19 cellular contexts compared by ENCODE assay signal in genomic region chr9:129801504-129801903, GRCh38. TPM values are rescaled to one million over a fixed set of nuclear protein-coding genes. Genes with fewer than 3 reads are reported as not detected.
DNase-seq lines count a peak whose midpoint lies in the region; ATAC-seq and TF ChIP-seq lines count a peak whose summit lies in the region.
"Had no signal": no experiment of that assay in that cellular context is flagged by ENCODE, and none has a peak within 500 bp of the region (broad histone marks: within the 10 kb centered on the region; RNA-seq: fewer than 3 reads in every experiment).

No MANE protein-coding gene starts in this region.

- no peak for DNase-seq in CD4-positive, alpha-beta memory T cell
- DNase-seq in DND-41 (no peak), GDM1 (lab: John Stamatoyannopoulos, UW) (no peak), NCI-H1048 (lab: John Stamatoyannopoulos, UW) (no peak)
- no peak for DNase-seq in activated T-helper 2 cell treated with anti-CD3 and anti-CD28 coated beads, Interferon-gamma antibody, Interleukin-2, Interleukin-4, amounts not matched to agents 10 μg/mL and 5 μg/mL and 100 μg/mL, durations not matched to agents 14 hours and 24 hours and 36 hours (ENCODE audit: low spot score)
- no peak for DNase-seq in naive thymus-derived CD8-positive, alpha-beta T cell
- DNase-seq: activated CD4-positive, alpha-beta T cell treated with anti-CD3 and anti-CD28 coated beads for 48 hours; activated gamma-delta T cell; effector CD4-positive, alpha-beta T cell; left cardiac atrium; MV-4-11; NCI-H69; SIG-M5; small intestine; transverse colon had no signal

- H3K4me2 ChIP-seq in DND-41 (ENCODE audit: insufficient read depth, low read length) = no peak overlapping the region
- H3K4me2 ChIP-seq: BLaER1 had no signal

- no peak overlapping the region for H3K9ac ChIP-seq in DND-41 (ENCODE audit: low read depth, low read length)
- H3K9ac ChIP-seq: BLaER1 had no signal

- peaks cover 11% of the 10 kb centered on the region; the same call in 1 of the 2 replicates for H4K20me1 ChIP-seq in DND-41 (ENCODE audit: insufficient read depth, low read length)

- peaks cover under 1% of the 10 kb centered on the region for H3K36me3 ChIP-seq in CD4-positive, alpha-beta memory T cell (ENCODE audit: insufficient read depth, low read length)
- peaks cover 14% of the 10 kb centered on the region for H3K36me3 ChIP-seq in DND-41 (ENCODE audit: insufficient read depth, low read length)
- H3K36me3 ChIP-seq: transverse colon had no signal

- H3K9me3 ChIP-seq in CD4-positive, alpha-beta memory T cell (ENCODE audit: control insufficient read depth in 1 of 2, low read length in 2 of 2) = no peaks in the 10 kb centered on the region
- H3K9me3 ChIP-seq in DND-41 (ENCODE audit: insufficient read depth, low read length, severe bottlenecking) = no peaks in the 10 kb centered on the region
- H3K9me3 ChIP-seq: BLaER1, transverse colon had no signal

- H3K4me3 Mint-ChIP-seq in CD4-positive, alpha-beta memory T cell = peak overlapping the region; percentile 46 to 69 (median 58)
- peak overlapping the region; percentile 60 for H3K4me3 Mint-ChIP-seq in activated T-helper 2 cell treated with anti-CD3 and anti-CD28 coated beads, Interferon-gamma antibody, Interleukin-2, Interleukin-4, amounts not matched to agents 10 μg/mL and 5 μg/mL and 100 μg/mL, durations not matched to agents 14 hours and 24 hours and 36 hours (ENCODE audit: low read depth)
- peak overlapping the region in 9 of 10 donors; percentile 45 to 95 (median 69) for H3K4me3 Mint-ChIP-seq in naive thymus-derived CD8-positive, alpha-beta T cell

- H3K27me3 Mint-ChIP-seq in CD4-positive, alpha-beta memory T cell = no peaks in the 10 kb centered on the region
- no peaks in the 10 kb centered on the region for H3K27me3 Mint-ChIP-seq in activated T-helper 2 cell treated with anti-CD3 and anti-CD28 coated beads, Interferon-gamma antibody, Interleukin-2, Interleukin-4, amounts not matched to agents 10 μg/mL and 5 μg/mL and 100 μg/mL, durations not matched to agents 14 hours and 24 hours and 36 hours (ENCODE audit: low read depth)
- H3K27me3 Mint-ChIP-seq in naive thymus-derived CD8-positive, alpha-beta T cell = no peaks in the 10 kb centered on the region
- H3K27me3 Mint-ChIP-seq: progenitor cell of endocrine pancreas had no signal

- H3K27me3 ChIP-seq in CD4-positive, alpha-beta memory T cell (ENCODE audit: insufficient read depth, low read length) = no peaks in the 10 kb centered on the region
- H3K27me3 ChIP-seq in DND-41 (ENCODE audit: insufficient read depth, low read length, poor library complexity) = no peaks in the 10 kb centered on the region
- H3K27me3 ChIP-seq: BLaER1, transverse colon had no signal

- TF ChIP-seq CTCF in DND-41 (IDR thresholded peaks at IDR 0.05; ENCODE audit: borderline replicate concordance, extremely low read depth, low read length, poor library complexity, severe bottlenecking) = no peak

- H3K4me1 ChIP-seq in CD4-positive, alpha-beta memory T cell (ENCODE audit: insufficient read depth, low read length) = peaks cover 25% of the 10 kb centered on the region
- H3K4me1 ChIP-seq in DND-41 (ENCODE audit: insufficient read depth, low read length) = peaks cover 10% of the 10 kb centered on the region

- intact Hi-C loops in CD4-positive, alpha-beta memory T cell (cut with micrococcal nuclease) = no loop called here
- intact Hi-C loops in activated T-helper 2 cell treated with anti-CD3 and anti-CD28 coated beads, Interferon-gamma antibody, Interleukin-2, Interleukin-4, amounts not matched to agents 10 μg/mL and 5 μg/mL and 100 μg/mL, durations not matched to agents 14 hours and 24 hours and 36 hours (cut with micrococcal nuclease) = no loop called here

- H2AFZ ChIP-seq in DND-41 (ENCODE audit: low read depth, low read length) = peak overlapping the region; percentile 22; the same call in 1 of the 2 replicates

- ATAC-seq in DND-41 (ENCODE audit: insufficient read depth, low read depth) (no peak), HG03442 (IDR thresholded peaks at IDR 0.05; ENCODE audit: unreplicated experiment) (no peak)
- ATAC-seq in naive thymus-derived CD8-positive, alpha-beta T cell = no peak
- ATAC-seq: left cardiac atrium had no signal

- POLR2A ChIA-PET in CD4-positive, alpha-beta memory T cell (lab: Charles Lee; ENCODE audit: partially characterized antibody) = no interaction called here
- POLR2A ChIA-PET in naive thymus-derived CD8-positive, alpha-beta T cell (lab: Charles Lee) = interaction anchor here (0.6 to 2.9 kb wide), 3 partner anchors 33 to 972 kb away, joined by 3 to 7 read pairs (median 7); partner anchors contain the start of genes C9orf78, SPOUT1 and USP20

- H3K27ac Mint-ChIP-seq in CD4-positive, alpha-beta memory T cell = peak overlapping the region in 4 of 7 donors; percentile 42 to 84 (median 68)
- peak overlapping the region; percentile 11 for H3K27ac Mint-ChIP-seq in activated T-helper 2 cell treated with anti-CD3 and anti-CD28 coated beads, Interferon-gamma antibody, Interleukin-2, Interleukin-4, amounts not matched to agents 10 μg/mL and 5 μg/mL and 100 μg/mL, durations not matched to agents 14 hours and 24 hours and 36 hours
- H3K27ac Mint-ChIP-seq in naive thymus-derived CD8-positive, alpha-beta T cell = peak overlapping the region in 8 of 10 donors; percentile 13 to 79 (median 54)
- H3K27ac Mint-ChIP-seq: progenitor cell of endocrine pancreas had no signal

- peaks cover 23% of the 10 kb centered on the region for H3K79me2 ChIP-seq in DND-41 (ENCODE audit: insufficient read depth, low read length)

- peaks cover 10 to 18% of the 10 kb centered on the region in 2 donors for H3K36me3 Mint-ChIP-seq in CD4-positive, alpha-beta memory T cell
- H3K36me3 Mint-ChIP-seq in activated T-helper 2 cell treated with anti-CD3 and anti-CD28 coated beads, Interferon-gamma antibody, Interleukin-2, Interleukin-4, amounts not matched to agents 10 μg/mL and 5 μg/mL and 100 μg/mL, durations not matched to agents 14 hours and 24 hours and 36 hours (ENCODE audit: low read depth) = peaks cover 21% of the 10 kb centered on the region
- H3K36me3 Mint-ChIP-seq in naive thymus-derived CD8-positive, alpha-beta T cell = peaks cover 0 to 10% (median 0%) of the 10 kb centered on the region in 3 donors

- H3K4me3 ChIP-seq in CD4-positive, alpha-beta memory T cell (ENCODE audit: low read length in 2 of 2) = no peak overlapping the region
- H3K4me3 ChIP-seq in DND-41 (ENCODE audit: low read depth in 1 of 2, low read length in 2 of 2) = no peak overlapping the region
- H3K4me3 ChIP-seq: BLaER1, transverse colon had no signal

- peaks cover 14 to 24% (median 18%) of the 10 kb centered on the region in 4 donors for H3K4me1 Mint-ChIP-seq in CD4-positive, alpha-beta memory T cell
- H3K4me1 Mint-ChIP-seq in activated T-helper 2 cell treated with anti-CD3 and anti-CD28 coated beads, Interferon-gamma antibody, Interleukin-2, Interleukin-4, amounts not matched to agents 10 μg/mL and 5 μg/mL and 100 μg/mL, durations not matched to agents 14 hours and 24 hours and 36 hours (ENCODE audit: low read depth) = peaks cover 17% of the 10 kb centered on the region
- H3K4me1 Mint-ChIP-seq in naive thymus-derived CD8-positive, alpha-beta T cell = peaks cover 6 to 29% (median 23%) of the 10 kb centered on the region in 4 donors

- CTCF ChIA-PET in CD4-positive, alpha-beta memory T cell (lab: Charles Lee; ENCODE audit: partially characterized antibody) = interaction anchor here (1.1 to 1.6 kb wide), 3 partner anchors 11 to 84 kb away, joined by 3 to 4 read pairs (median 3); no protein-coding TSS in a partner anchor

- H3K9me3 Mint-ChIP-seq in CD4-positive, alpha-beta memory T cell = no peaks in the 10 kb centered on the region
- no peaks in the 10 kb centered on the region for H3K9me3 Mint-ChIP-seq in activated T-helper 2 cell treated with anti-CD3 and anti-CD28 coated beads, Interferon-gamma antibody, Interleukin-2, Interleukin-4, amounts not matched to agents 10 μg/mL and 5 μg/mL and 100 μg/mL, durations not matched to agents 14 hours and 24 hours and 36 hours
- no peaks in the 10 kb centered on the region for H3K9me3 Mint-ChIP-seq in naive thymus-derived CD8-positive, alpha-beta T cell

- no peak overlapping the region for H3K27ac ChIP-seq in CD4-positive, alpha-beta memory T cell (ENCODE audit: low read depth, low read length)
- no peak overlapping the region for H3K27ac ChIP-seq in DND-41 (ENCODE audit: low read length)
- H3K27ac ChIP-seq: BLaER1, transverse colon had no signal

RNA-seq across cellular contexts. Expression of gene TOR1B, which starts 1.5 kb away (rescaled TPM):
- total RNA-seq in CD4-positive, alpha-beta memory T cell = 10 to 100 TPM; 29.5 to 33.0 TPM
- 10 to 100 TPM; 17.5 to 24.4 TPM for polyA plus RNA-seq in CD4-positive, alpha-beta memory T cell
- total RNA-seq in activated T-helper 2 cell treated with anti-CD3 and anti-CD28 coated beads, Interferon-gamma antibody, Interleukin-2, Interleukin-4, amounts not matched to agents 10 μg/mL and 5 μg/mL and 100 μg/mL, durations not matched to agents 14 hours and 24 hours and 36 hours = 23.9 and 25.2 TPM in 2 replicates
- 10 to 100 TPM; 27.1 to 27.8 TPM for total RNA-seq in naive thymus-derived CD8-positive, alpha-beta T cell
- 10 to 100 TPM; 12.3 to 20.2 (median 13.3) TPM for polyA plus RNA-seq in naive thymus-derived CD8-positive, alpha-beta T cell

RNA-seq across cellular contexts. Expression of gene TOR1A, which starts 22.4 kb away (rescaled TPM):
- total RNA-seq in CD4-positive, alpha-beta memory T cell = 10 to 100 TPM; 39.8 to 41.9 TPM
- 10 to 100 TPM; 66.3 to 82.5 TPM for polyA plus RNA-seq in CD4-positive, alpha-beta memory T cell
- 52.5 and 55.8 TPM in 2 replicates for total RNA-seq in activated T-helper 2 cell treated with anti-CD3 and anti-CD28 coated beads, Interferon-gamma antibody, Interleukin-2, Interleukin-4, amounts not matched to agents 10 μg/mL and 5 μg/mL and 100 μg/mL, durations not matched to agents 14 hours and 24 hours and 36 hours
- 10 to 100 TPM; 33.4 to 34.3 TPM for total RNA-seq in naive thymus-derived CD8-positive, alpha-beta T cell
- 10 to 100 TPM; 42.6 to 55.0 (median 47.1) TPM for polyA plus RNA-seq in naive thymus-derived CD8-positive, alpha-beta T cell

RNA-seq across cellular contexts. Expression of gene C9orf78, which starts 33.6 kb away (rescaled TPM):
- 10 to 100 TPM; 95.5 to 96.9 TPM for total RNA-seq in CD4-positive, alpha-beta memory T cell
- polyA plus RNA-seq in CD4-positive, alpha-beta memory T cell = 100 to 1,000 TPM; 204 to 206 TPM
- total RNA-seq in activated T-helper 2 cell treated with anti-CD3 and anti-CD28 coated beads, Interferon-gamma antibody, Interleukin-2, Interleukin-4, amounts not matched to agents 10 μg/mL and 5 μg/mL and 100 μg/mL, durations not matched to agents 14 hours and 24 hours and 36 hours = 54.4 and 59.6 TPM in 2 replicates
- total RNA-seq in naive thymus-derived CD8-positive, alpha-beta T cell = 100 to 1,000 TPM in 1 of 2 experiments, 10 to 100 TPM in 1; 98.7 to 104 TPM
- polyA plus RNA-seq in naive thymus-derived CD8-positive, alpha-beta T cell = 100 to 1,000 TPM; 191 to 242 (median 222) TPM

RNA-seq across cellular contexts. Expression of gene USP20, which starts 33.8 kb away (rescaled TPM):
- 100 to 1,000 TPM; 123 to 132 TPM for total RNA-seq in CD4-positive, alpha-beta memory T cell
- polyA plus RNA-seq in CD4-positive, alpha-beta memory T cell = 10 to 100 TPM; 36.5 to 55.9 TPM
- total RNA-seq in activated T-helper 2 cell treated with anti-CD3 and anti-CD28 coated beads, Interferon-gamma antibody, Interleukin-2, Interleukin-4, amounts not matched to agents 10 μg/mL and 5 μg/mL and 100 μg/mL, durations not matched to agents 14 hours and 24 hours and 36 hours = 45.6 and 52.3 TPM in 2 replicates
- 100 to 1,000 TPM; 117 to 124 TPM for total RNA-seq in naive thymus-derived CD8-positive, alpha-beta T cell
- 10 to 100 TPM; 37.1 to 76.4 (median 49.4) TPM for polyA plus RNA-seq in naive thymus-derived CD8-positive, alpha-beta T cell

RNA-seq across cellular contexts. Expression of gene PTGES, which starts 48.7 kb away (rescaled TPM):
- total RNA-seq in CD4-positive, alpha-beta memory T cell = not detected
- not detected for polyA plus RNA-seq in CD4-positive, alpha-beta memory T cell
- total RNA-seq in activated T-helper 2 cell treated with anti-CD3 and anti-CD28 coated beads, Interferon-gamma antibody, Interleukin-2, Interleukin-4, amounts not matched to agents 10 μg/mL and 5 μg/mL and 100 μg/mL, durations not matched to agents 14 hours and 24 hours and 36 hours = 0.34 and 0.39 TPM in 2 replicates
- total RNA-seq in naive thymus-derived CD8-positive, alpha-beta T cell = not detected
- polyA plus RNA-seq in naive thymus-derived CD8-positive, alpha-beta T cell = under 1 TPM in 1 of 3 donors, not detected in 2; 0.16 TPM
- total RNA-seq: OCI-LY7 had no signal

Comparison
In these comparisons a context has a peak if more than half of its experiments do, and no peak if none do; other contexts are left out.
1. H3K27ac Mint-ChIP-seq: peak in every context shown above with its lines; median percentile 68 in CD4-positive, alpha-beta memory T cell; 54 in naive thymus-derived CD8-positive, alpha-beta T cell; 11 in activated T-helper 2 cell treated with anti-CD3 and anti-CD28 coated beads, Interferon-gamma antibody, Interleukin-2, Interleukin-4, amounts not matched to agents 10 μg/mL and 5 μg/mL and 100 μg/mL, durations not matched to agents 14 hours and 24 hours and 36 hours.